Comparison of ENCODE assay signal across 27 cellular contexts in the genomic region with DNA sequence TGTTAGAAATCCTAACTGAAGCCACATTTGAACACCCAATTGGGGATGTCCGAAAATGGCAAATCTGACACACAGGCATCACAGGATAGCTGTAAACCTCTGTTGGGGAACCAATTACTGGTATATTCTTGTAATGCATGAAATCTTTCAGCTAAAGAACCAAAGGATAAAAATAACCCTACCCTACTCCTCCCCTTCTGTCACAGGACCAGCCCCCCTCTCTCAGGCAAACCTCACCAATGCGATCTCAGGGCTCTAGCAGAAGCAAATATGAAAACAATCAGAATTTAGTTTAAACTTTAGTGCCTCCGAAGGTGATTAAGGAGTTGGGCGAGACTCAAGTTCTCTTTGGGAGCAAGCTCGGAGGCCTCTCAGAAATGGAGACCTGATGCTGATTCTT.
"Had no signal": no experiment of that assay in that cellular context is flagged by ENCODE, and none has a peak within 500 bp of the region (broad histone marks: within the 10 kb centered on the region; RNA-seq: fewer than 3 reads in every experiment).

No MANE protein-coding gene starts in this region.

- ATAC-seq: stimulated activated memory B cell treated with anti-CD40 and anti-IgM and Interleukin-4, amounts not matched to agents 10 μg/mL and 1 μg/mL and 100 μg/mL, for 72 hours; stimulated activated naive B cell treated with anti-CD40 and anti-IgM and Interleukin-4, amounts not matched to agents 10 μg/mL and 1 μg/mL and 100 μg/mL, for 72 hours; stimulated activated naive CD8-positive, alpha-beta T cell treated with anti-CD3 and anti-CD28 coated beads, Interleukin-15, amount 100 ng/mL, for 72 hours; stimulated activated naive CD8-positive, alpha-beta T cell treated with anti-CD3 and anti-CD28 coated beads, Interleukin-15, Interleukin-2, amounts not matched to agents 100 U/mL and 50 U/mL, for 24 hours; upper lobe of right lung had no signal

- H3K27me3 ChIP-seq: suprapubic skin, testis, thyroid gland, tibial artery, tibial nerve, transverse colon, upper lobe of left lung, upper lobe of right lung, uterus, vagina had no signal

- H3K9me3 ChIP-seq: stomach, suprapubic skin, testis, thoracic aorta, thyroid gland, tibial nerve, transverse colon, upper lobe of left lung, upper lobe of right lung, uterus, vagina had no signal

- H3K4me3 Mint-ChIP-seq: stimulated activated effector memory CD8-positive, alpha-beta T cell treated with anti-CD3 and anti-CD28 coated beads, Interleukin-12 subunit alpha, Interleukin-12 subunit beta, amount 100 ng/mL, for 72 hours; stimulated activated memory B cell treated with anti-CD40 and anti-IgM and Interleukin-4, amounts not matched to agents 10 μg/mL and 1 μg/mL and 100 μg/mL, for 72 hours; stimulated activated naive B cell treated with anti-CD40 and anti-IgM and Interleukin-4, amounts not matched to agents 10 μg/mL and 1 μg/mL and 100 μg/mL, for 72 hours; stimulated activated naive CD8-positive, alpha-beta T cell treated with anti-CD3 and anti-CD28 coated beads, Interleukin-15, amount 100 ng/mL, for 72 hours; stimulated activated naive CD8-positive, alpha-beta T cell treated with anti-CD3 and anti-CD28 coated beads, Interleukin-15, Interleukin-2, amounts not matched to agents 100 ng/mL and 50 ng/mL, for 24 hours; type B pancreatic cell had no signal

- H3K4me1 Mint-ChIP-seq: stimulated activated effector memory CD8-positive, alpha-beta T cell treated with anti-CD3 and anti-CD28 coated beads, Interleukin-12 subunit alpha, Interleukin-12 subunit beta, amount 100 ng/mL, for 72 hours; stimulated activated memory B cell treated with anti-CD40 and anti-IgM and Interleukin-4, amounts not matched to agents 10 μg/mL and 1 μg/mL and 100 μg/mL, for 72 hours; stimulated activated naive B cell treated with anti-CD40 and anti-IgM and Interleukin-4, amounts not matched to agents 10 μg/mL and 1 μg/mL and 100 μg/mL, for 72 hours; stimulated activated naive CD8-positive, alpha-beta T cell treated with anti-CD3 and anti-CD28 coated beads, Interleukin-15, amount 100 ng/mL, for 72 hours had no signal

- H3K27me3 Mint-ChIP-seq: stimulated activated memory B cell treated with anti-CD40 and anti-IgM and Interleukin-4, amounts not matched to agents 10 μg/mL and 1 μg/mL and 100 μg/mL, for 72 hours; stimulated activated naive B cell treated with anti-CD40 and anti-IgM and Interleukin-4, amounts not matched to agents 10 μg/mL and 1 μg/mL and 100 μg/mL, for 72 hours; stimulated activated naive CD8-positive, alpha-beta T cell treated with anti-CD3 and anti-CD28 coated beads, Interleukin-15, Interleukin-2, amounts not matched to agents 100 ng/mL and 50 ng/mL, for 24 hours had no signal

- H3K27ac Mint-ChIP-seq: stimulated activated effector memory CD8-positive, alpha-beta T cell treated with anti-CD3 and anti-CD28 coated beads, Interleukin-12 subunit alpha, Interleukin-12 subunit beta, amount 100 ng/mL, for 72 hours; stimulated activated memory B cell treated with anti-CD40 and anti-IgM and Interleukin-4, amounts not matched to agents 10 μg/mL and 1 μg/mL and 100 μg/mL, for 72 hours; stimulated activated naive B cell treated with anti-CD40 and anti-IgM and Interleukin-4, amounts not matched to agents 10 μg/mL and 1 μg/mL and 100 μg/mL, for 72 hours; stimulated activated naive CD8-positive, alpha-beta T cell treated with anti-CD3 and anti-CD28 coated beads, Interleukin-15, Interleukin-2, amounts not matched to agents 100 ng/mL and 50 ng/mL, for 24 hours; type B pancreatic cell had no signal

- H3K27ac ChIP-seq: stomach, suprapubic skin, testis, thoracic aorta, thyroid gland, tibial artery, tibial nerve, transverse colon, upper lobe of left lung, upper lobe of right lung, uterus, vagina had no signal

- H3K9me3 Mint-ChIP-seq: stimulated activated memory B cell treated with anti-CD40 and anti-IgM and Interleukin-4, amounts not matched to agents 10 μg/mL and 1 μg/mL and 100 μg/mL, for 72 hours; stimulated activated naive CD8-positive, alpha-beta T cell treated with anti-CD3 and anti-CD28 coated beads, Interleukin-15, Interleukin-2, amounts not matched to agents 100 ng/mL and 50 ng/mL, for 24 hours had no signal

- H3K4me3 ChIP-seq: stomach, suprapubic skin, testis, thoracic aorta, thyroid gland, tibial artery, tibial nerve, transverse colon, upper lobe of left lung, upper lobe of right lung, uterus, vagina had no signal

- H3K36me3 ChIP-seq: stomach, suprapubic skin, thoracic aorta, thyroid gland, tibial artery, tibial nerve, transverse colon, upper lobe of left lung, upper lobe of right lung, uterus, vagina had no signal

- H3K4me1 ChIP-seq: stomach, suprapubic skin, testis, thyroid gland, tibial artery, tibial nerve, transverse colon, upper lobe of left lung, upper lobe of right lung, uterus, vagina had no signal

- H3K36me3 Mint-ChIP-seq: stimulated activated effector memory CD8-positive, alpha-beta T cell treated with anti-CD3 and anti-CD28 coated beads, Interleukin-12 subunit alpha, Interleukin-12 subunit beta, amount 100 ng/mL, for 72 hours; stimulated activated memory B cell treated with anti-CD40 and anti-IgM and Interleukin-4, amounts not matched to agents 10 μg/mL and 1 μg/mL and 100 μg/mL, for 72 hours; stimulated activated naive B cell treated with anti-CD40 and anti-IgM and Interleukin-4, amounts not matched to agents 10 μg/mL and 1 μg/mL and 100 μg/mL, for 72 hours; type B pancreatic cell had no signal

- DNase-seq: stimulated activated CD4-positive, alpha-beta T cell treated with anti-CD3 and anti-CD28 coated beads, Interleukin-2, amount 100 ng/mL, for 48 hours; stimulated activated CD4-positive, alpha-beta T cell treated with anti-CD3 and anti-CD28 coated beads, Interleukin-4, amount 100 ng/mL, for 1 hour; stimulated activated CD4-positive, alpha-beta T cell treated with anti-CD3 and anti-CD28 coated beads, Interleukin-4, amount 100 ng/mL, for 24 hours; stimulated activated CD4-positive, alpha-beta T cell treated with anti-CD3 and anti-CD28 coated beads, Interleukin-4, amount 100 ng/mL, for 4 hours; stimulated activated CD8-positive, alpha-beta memory T cell treated with anti-CD3 and anti-CD28 coated beads, Interleukin-4, amount 100 ng/mL, for 48 hours; stimulated activated naive B cell treated with anti-CD40 and anti-IgM and Interleukin-4, amounts not matched to agents 10 μg/mL and 1 μg/mL and 100 μg/mL, for 72 hours; stimulated activated naive CD4-positive, alpha-beta T cell; stimulated activated naive CD4-positive, alpha-beta T cell treated with Interleukin-2 at 50 U/mL for 16 hours; stimulated activated naive CD8-positive, alpha-beta T cell treated with anti-CD3 and anti-CD28 coated beads, Interleukin-15, amount 100 ng/mL, for 72 hours; stimulated activated naive CD8-positive, alpha-beta T cell treated with anti-CD3 and anti-CD28 coated beads, Interleukin-15, Interleukin-2, amounts not matched to agents 100 U/mL and 50 U/mL, for 24 hours; stomach; testis; thyroid gland; tibial artery; transverse colon; trophoblast cell; upper lobe of left lung; upper lobe of right lung; uterus had no signal
